Comparison of ENCODE assay signal across 9 cellular contexts in genomic region chr22:45612451-45612901, GRCh38. TPM values are rescaled to one million over a fixed set of nuclear protein-coding genes. Genes with fewer than 3 reads are reported as not detected.
DNase-seq lines count a peak whose midpoint lies in the region; ATAC-seq and TF ChIP-seq lines count a peak whose summit lies in the region.
"Had no signal": no experiment of that assay in that cellular context is flagged by ENCODE, and none has a peak within 500 bp of the region (broad histone marks: within the 10 kb centered on the region; RNA-seq: fewer than 3 reads in every experiment).

No MANE protein-coding gene starts in this region.

- intact Hi-C loops in heart left ventricle (cut with DNase I): no loop called here

- peak overlapping the region; percentile 85 for H3K27ac Mint-ChIP-seq in activated CD8-positive, alpha-beta memory T cell treated with anti-CD3 and anti-CD28 coated beads, Interleukin-2, amount 10 ng/mL, durations not matched to agents 7 days and 5 days
- H3K27ac Mint-ChIP-seq in activated T-cell treated with anti-CD3 and anti-CD28 coated beads, Interleukin-2, amount 50 U/mL, for 24 hours: peak overlapping the region; percentile 39
- no peak overlapping the region for H3K27ac Mint-ChIP-seq in stimulated activated naive B cell treated with anti-CD40 and anti-IgM and Interleukin-4, amounts not matched to agents 10 μg/mL and 1 μg/mL and 100 μg/mL, for 72 hours

- H3K36me3 ChIP-seq in heart left ventricle: no peaks in the 10 kb centered on the region

- no peak for TF ChIP-seq CTCF in heart left ventricle (IDR thresholded peaks at IDR 0.05)

- H3K4me1 Mint-ChIP-seq in activated CD8-positive, alpha-beta memory T cell treated with anti-CD3 and anti-CD28 coated beads, Interleukin-2, amount 10 ng/mL, durations not matched to agents 7 days and 5 days: peaks cover 31% of the 10 kb centered on the region
- peaks cover 14% of the 10 kb centered on the region for H3K4me1 Mint-ChIP-seq in activated T-cell treated with anti-CD3 and anti-CD28 coated beads, Interleukin-2, amount 50 U/mL, for 24 hours (ENCODE audit: low read depth)
- no peaks in the 10 kb centered on the region for H3K4me1 Mint-ChIP-seq in stimulated activated naive B cell treated with anti-CD40 and anti-IgM and Interleukin-4, amounts not matched to agents 10 μg/mL and 1 μg/mL and 100 μg/mL, for 72 hours

- peaks cover 0 to 6% (median 0%) of the 10 kb centered on the region in 12 donors for H3K9me3 ChIP-seq in heart left ventricle

- DNase-seq in activated CD8-positive, alpha-beta memory T cell treated with anti-CD3 and anti-CD28 coated beads, Interleukin-2, amount 10 ng/mL, durations not matched to agents 7 days and 5 days: peak; percentile 81
- DNase-seq in activated CD8-positive, alpha-beta memory T cell treated with anti-CD3 and anti-CD28 coated beads for 24 hours: no peak
- DNase-seq in activated T-cell treated with anti-CD3 and anti-CD28 coated beads, Interleukin-2, amount 50 U/mL, for 24 hours: peak; percentile 41
- DNase-seq in heart left ventricle (peak in 4 of 5 donors; percentile 45 to 83 (median 53)), caudate nucleus (lab: John Stamatoyannopoulos, UW) (no peak)
- no peak for DNase-seq in stimulated activated naive B cell treated with anti-CD40 and anti-IgM and Interleukin-4, amounts not matched to agents 10 μg/mL and 1 μg/mL and 100 μg/mL, for 72 hours

- ATAC-seq in activated CD8-positive, alpha-beta memory T cell treated with anti-CD3 and anti-CD28 coated beads, Interleukin-2, amount 10 ng/mL, durations not matched to agents 7 days and 5 days: peak; percentile 79
- ATAC-seq in heart left ventricle (peak; percentile 62 to 87 (median 80)), HG02759 (IDR thresholded peaks at IDR 0.05; ENCODE audit: unreplicated experiment) (no peak), HG03097 (IDR thresholded peaks at IDR 0.05; ENCODE audit: low FRiP score, unreplicated experiment) (no peak)
- peak; percentile 45 to 56 for ATAC-seq in stimulated activated naive B cell treated with anti-CD40 and anti-IgM and Interleukin-4, amounts not matched to agents 10 μg/mL and 1 μg/mL and 100 μg/mL, for 72 hours (replicated peaks)

- H3K36me3 Mint-ChIP-seq in activated CD8-positive, alpha-beta memory T cell treated with anti-CD3 and anti-CD28 coated beads, Interleukin-2, amount 10 ng/mL, durations not matched to agents 7 days and 5 days: no peaks in the 10 kb centered on the region
- no peaks in the 10 kb centered on the region for H3K36me3 Mint-ChIP-seq in activated T-cell treated with anti-CD3 and anti-CD28 coated beads, Interleukin-2, amount 50 U/mL, for 24 hours (ENCODE audit: low read depth)
- no peaks in the 10 kb centered on the region for H3K36me3 Mint-ChIP-seq in stimulated activated naive B cell treated with anti-CD40 and anti-IgM and Interleukin-4, amounts not matched to agents 10 μg/mL and 1 μg/mL and 100 μg/mL, for 72 hours

- TF ChIP-seq POLR2A in heart left ventricle (IDR thresholded peaks at IDR 0.05): no peak

- H3K9me3 Mint-ChIP-seq in activated CD8-positive, alpha-beta memory T cell treated with anti-CD3 and anti-CD28 coated beads, Interleukin-2, amount 10 ng/mL, durations not matched to agents 7 days and 5 days (ENCODE audit: low read depth): no peaks in the 10 kb centered on the region
- H3K9me3 Mint-ChIP-seq in activated T-cell treated with anti-CD3 and anti-CD28 coated beads, Interleukin-2, amount 50 U/mL, for 24 hours: no peaks in the 10 kb centered on the region
- H3K9me3 Mint-ChIP-seq in stimulated activated naive B cell treated with anti-CD40 and anti-IgM and Interleukin-4, amounts not matched to agents 10 μg/mL and 1 μg/mL and 100 μg/mL, for 72 hours: peaks cover 2 to 4% of the 10 kb centered on the region in 2 donors

- H3K27me3 Mint-ChIP-seq in activated CD8-positive, alpha-beta memory T cell treated with anti-CD3 and anti-CD28 coated beads, Interleukin-2, amount 10 ng/mL, durations not matched to agents 7 days and 5 days: peaks cover 6% of the 10 kb centered on the region
- no peaks in the 10 kb centered on the region for H3K27me3 Mint-ChIP-seq in activated T-cell treated with anti-CD3 and anti-CD28 coated beads, Interleukin-2, amount 50 U/mL, for 24 hours
- peaks cover 4 to 25% of the 10 kb centered on the region in 2 donors for H3K27me3 Mint-ChIP-seq in stimulated activated naive B cell treated with anti-CD40 and anti-IgM and Interleukin-4, amounts not matched to agents 10 μg/mL and 1 μg/mL and 100 μg/mL, for 72 hours

- peaks cover 0 to 5% (median 0%) of the 10 kb centered on the region in 12 donors for H3K4me1 ChIP-seq in heart left ventricle
- H3K4me1 ChIP-seq: parathyroid adenoma had no signal

- peak overlapping the region in 7 of 12 donors; percentile 36 to 78 (median 52) for H3K27ac ChIP-seq in heart left ventricle
- H3K27ac ChIP-seq in caudate nucleus (ENCODE audit: low read depth, low read length): no peak overlapping the region
- H3K27ac ChIP-seq: parathyroid adenoma had no signal

- 52 to 67% (median 54%) methylated on average over 15 of the region's 15 CpGs for WGBS in heart left ventricle, 4 donors

- peak overlapping the region in 8 of 12 donors; percentile 9 to 43 (median 31) for H3K4me3 ChIP-seq in heart left ventricle

- CTCF ChIA-PET in activated CD8-positive, alpha-beta memory T cell treated with anti-CD3 and anti-CD28 coated beads, Interleukin-2, amount 10 ng/mL, durations not matched to agents 7 days and 5 days (lab: Charles Lee): interaction anchor here (1.0 to 1.5 kb wide), 2 partner anchors 10 to 32 kb away, joined by 3 to 4 read pairs; no protein-coding TSS in a partner anchor

- no peaks in the 10 kb centered on the region for H3K27me3 ChIP-seq in heart left ventricle

- peak overlapping the region; percentile 50 for H3K4me3 Mint-ChIP-seq in activated CD8-positive, alpha-beta memory T cell treated with anti-CD3 and anti-CD28 coated beads, Interleukin-2, amount 10 ng/mL, durations not matched to agents 7 days and 5 days
- no peak overlapping the region for H3K4me3 Mint-ChIP-seq in activated T-cell treated with anti-CD3 and anti-CD28 coated beads, Interleukin-2, amount 50 U/mL, for 24 hours
- H3K4me3 Mint-ChIP-seq in stimulated activated naive B cell treated with anti-CD40 and anti-IgM and Interleukin-4, amounts not matched to agents 10 μg/mL and 1 μg/mL and 100 μg/mL, for 72 hours: peak overlapping the region in 1 of 2 donors; percentile 10

RNA-seq across cellular contexts. Expression of gene ATXN10, which starts 59.2 kb away (rescaled TPM):
- 100 to 1,000 TPM in 1 of 2 experiments, 10 to 100 TPM in 1; 93.6 to 112 TPM for total RNA-seq in activated CD8-positive, alpha-beta memory T cell treated with anti-CD3 and anti-CD28 coated beads, Interleukin-2, amount 10 ng/mL, durations not matched to agents 7 days and 5 days
- total RNA-seq in heart left ventricle: 100 to 1,000 TPM in 8 of 9 donors, 10 to 100 TPM in 1; 91.0 to 192 (median 155) TPM
- polyA plus RNA-seq in heart left ventricle: 100 to 1,000 TPM in 1 of 2 donors, 10 to 100 TPM in 1; 55.0 to 111 TPM

Comparison
In these comparisons a context has a peak if more than half of its experiments do, and no peak if none do; other contexts are left out.
1. DNase-seq: peak in activated CD8-positive, alpha-beta memory T cell treated with anti-CD3 and anti-CD28 coated beads, Interleukin-2, amount 10 ng/mL, durations not matched to agents 7 days and 5 days (single experiment), activated T-cell treated with anti-CD3 and anti-CD28 coated beads, Interleukin-2, amount 50 U/mL, for 24 hours (single experiment) and heart left ventricle (4 of 5); none in activated CD8-positive, alpha-beta memory T cell treated with anti-CD3 and anti-CD28 coated beads for 24 hours (single experiment), stimulated activated naive B cell treated with anti-CD40 and anti-IgM and Interleukin-4, amounts not matched to agents 10 μg/mL and 1 μg/mL and 100 μg/mL, for 72 hours (single experiment) and caudate nucleus (0 of 61).
2. ATAC-seq: peak in activated CD8-positive, alpha-beta memory T cell treated with anti-CD3 and anti-CD28 coated beads, Interleukin-2, amount 10 ng/mL, durations not matched to agents 7 days and 5 days (single experiment), heart left ventricle (4 of 4) and stimulated activated naive B cell treated with anti-CD40 and anti-IgM and Interleukin-4, amounts not matched to agents 10 μg/mL and 1 μg/mL and 100 μg/mL, for 72 hours (2 of 2); none in HG02759 (single experiment) and HG03097 (single experiment).